In the genomic region with DNA sequence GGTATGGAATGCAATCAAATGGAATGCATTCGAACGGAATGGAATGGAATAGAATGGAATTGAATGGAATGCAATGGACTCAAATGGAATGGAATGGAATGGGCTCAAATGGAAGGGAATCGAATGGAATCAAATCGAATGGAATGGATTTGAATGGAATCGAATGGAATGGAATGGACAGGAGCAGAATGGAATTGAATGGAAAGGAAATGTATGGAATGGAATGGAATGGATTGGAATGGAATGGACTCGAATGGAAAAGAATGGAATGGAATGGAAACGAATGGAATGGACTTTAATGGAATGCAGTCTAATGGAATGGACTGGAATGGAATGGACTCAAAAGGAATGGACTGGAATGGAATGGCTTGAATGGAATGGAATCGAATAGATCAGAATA, we compare ENCODE assay signal across 9 cellular contexts. TPM values are rescaled to one million over a fixed set of nuclear protein-coding genes. Genes with fewer than 3 reads are reported as not detected.
"Had no signal": no experiment of that assay in that cellular context is flagged by ENCODE, and none has a peak within 500 bp of the region (broad histone marks: within the 10 kb centered on the region; RNA-seq: fewer than 3 reads in every experiment).

No MANE protein-coding gene starts in this region.

- DNase-seq: GDM1, GF-D8 had no signal

- ATAC-seq: GM12878 had no signal

- H3K4me3 ChIP-seq: GM12878 had no signal

- FAIRE-seq: G401.6, GM12878, GM12891, GM12892, GM18507, GM19239 had no signal

RNA-seq across cellular contexts. Expression of a gene that starts 18.3 kb away (rescaled TPM):
- total RNA-seq: G401, GM12878 had no signal
- polyA plus RNA-seq: GM12878 had no signal
